Comparison of ENCODE assay signal across 15 cellular contexts in genomic region chr2:231308631-231309414, GRCh38.
A peak's percentile ranks its signal among the peaks of the same experiment; 100 is the strongest.
DNase-seq lines count a peak whose midpoint lies in the region; ATAC-seq, FAIRE-seq and TF ChIP-seq lines count a peak whose summit lies in the region.
"Had no signal": no experiment of that assay in that cellular context is flagged by ENCODE, and none has a peak within 500 bp of the region (broad histone marks: within the 10 kb centered on the region; RNA-seq: fewer than 3 reads in every experiment).

No MANE protein-coding gene starts in this region.

- H3K9me3 Mint-ChIP-seq in HFFc6, result no peaks in the 10 kb centered on the region
- no peaks in the 10 kb centered on the region for H3K9me3 Mint-ChIP-seq in activated naive CD4-positive, alpha-beta T cell treated with anti-CD3 and anti-CD28 coated beads, Interleukin-2, amount 50 U/mL, for 72 hours
- H3K9me3 Mint-ChIP-seq: activated B cell treated with CpG ODN at 0.5 μM for 24 hours; activated T-helper 17 cell treated with anti-CD3 and anti-CD28 coated beads, Interleukin-2, amount 50 U/mL, for 72 hours; central memory CD8-positive, alpha-beta T cell had no signal

- peaks cover 8% of the 10 kb centered on the region; the same call in 1 of the 2 replicates for H3K27me3 Mint-ChIP-seq in HFFc6 (ENCODE audit: insufficient read depth)
- H3K27me3 Mint-ChIP-seq: activated B cell treated with CpG ODN at 0.5 μM for 24 hours, B cell had no signal

- H3K4me1 Mint-ChIP-seq in HFFc6 (ENCODE audit: low read depth), result peaks cover 5% of the 10 kb centered on the region; the same call in 1 of the 2 replicates
- H3K4me1 Mint-ChIP-seq: activated T-helper 17 cell treated with anti-CD3 and anti-CD28 coated beads, Interleukin-2, amount 50 U/mL, for 72 hours; central memory CD8-positive, alpha-beta T cell had no signal

- peak overlapping the region; percentile 65 for H3K27ac Mint-ChIP-seq in HFFc6
- no peak overlapping the region for H3K27ac Mint-ChIP-seq in activated naive CD4-positive, alpha-beta T cell treated with anti-CD3 and anti-CD28 coated beads, Interleukin-2, amount 50 U/mL, for 72 hours
- H3K27ac Mint-ChIP-seq: activated B cell treated with CpG ODN at 0.5 μM for 24 hours; activated T-helper 17 cell treated with anti-CD3 and anti-CD28 coated beads, Interleukin-2, amount 50 U/mL, for 72 hours; B cell had no signal

- TF ChIP-seq CTCF in HFFc6 (IDR thresholded peaks at IDR 0.05), result no peak

- FAIRE-seq in islet of Langerhans (lab: Jason Lieb, UNC), result peak; percentile 96

- DNase-seq in A172 (ENCODE audit: low spot score) (peak; percentile 53), HFFc6 (peak; percentile 64), astrocyte of the hippocampus (ENCODE audit: low read depth, low spot score) (peak; percentile 91), NCI-H345 (lab: John Stamatoyannopoulos, UW) (no peak), SK-N-DZ (ENCODE audit: low spot score) (no peak)
- DNase-seq in activated naive CD4-positive, alpha-beta T cell treated with anti-CD3 and anti-CD28 coated beads, Interleukin-2, amount 50 U/mL, for 72 hours (ENCODE audit: low spot score in 2 of 2), result no peak
- DNase-seq in central memory CD4-positive, alpha-beta T cell, result no peak
- DNase-seq: activated B cell treated with CpG ODN at 0.5 μM for 24 hours, KBM-7, NCI-H2107 had no signal

- ATAC-seq in activated naive CD4-positive, alpha-beta T cell treated with anti-CD3 and anti-CD28 coated beads, Interleukin-2, amount 50 U/mL, for 72 hours, result no peak
- ATAC-seq: activated T-helper 17 cell treated with anti-CD3 and anti-CD28 coated beads, Interleukin-2, amount 50 U/mL, for 72 hours; left lobe of liver had no signal

- no peak overlapping the region for H3K4me3 Mint-ChIP-seq in HFFc6
- H3K4me3 Mint-ChIP-seq: activated B cell treated with CpG ODN at 0.5 μM for 24 hours; activated T-helper 17 cell treated with anti-CD3 and anti-CD28 coated beads, Interleukin-2, amount 50 U/mL, for 72 hours; B cell; central memory CD8-positive, alpha-beta T cell had no signal

- H3K36me3 Mint-ChIP-seq in HFFc6 (ENCODE audit: low read depth), result peaks cover 9% of the 10 kb centered on the region; the same call in 1 of the 2 replicates
- H3K36me3 Mint-ChIP-seq in activated naive CD4-positive, alpha-beta T cell treated with anti-CD3 and anti-CD28 coated beads, Interleukin-2, amount 50 U/mL, for 72 hours, result no peaks in the 10 kb centered on the region

Comparison
In these comparisons a context has a peak if more than half of its experiments do, and no peak if none do; other contexts are left out.
1. DNase-seq: peak in A172 (single experiment), HFFc6 (single experiment) and astrocyte of the hippocampus (single experiment); none in activated naive CD4-positive, alpha-beta T cell treated with anti-CD3 and anti-CD28 coated beads, Interleukin-2, amount 50 U/mL, for 72 hours (0 of 2), NCI-H345 (single experiment), central memory CD4-positive, alpha-beta T cell (single experiment) and SK-N-DZ (single experiment).